Comparison of ENCODE assay signal across 23 cellular contexts in the genomic region with DNA sequence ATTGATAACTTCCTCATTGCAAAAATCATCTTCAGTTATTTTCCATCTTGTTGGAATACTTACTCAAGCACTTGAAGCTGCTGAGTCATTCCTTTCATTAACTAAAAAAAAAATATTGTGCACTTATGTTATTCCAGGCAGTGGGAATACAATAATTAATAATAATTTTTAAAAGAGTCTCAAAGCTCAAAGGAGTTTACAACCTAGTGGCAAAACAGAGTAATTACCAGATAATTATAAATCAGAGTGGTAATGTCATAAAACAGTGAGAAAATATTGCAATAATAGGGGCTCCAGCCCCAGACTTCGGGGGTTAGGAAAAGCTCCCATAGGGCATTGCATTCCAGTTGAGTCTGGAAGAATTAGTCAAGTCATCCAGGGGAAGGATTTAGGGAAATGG.
"Had no signal": no experiment of that assay in that cellular context is flagged by ENCODE, and none has a peak within 500 bp of the region (broad histone marks: within the 10 kb centered on the region; RNA-seq: fewer than 3 reads in every experiment).

No MANE protein-coding gene starts in this region.

- H3K36me3 Mint-ChIP-seq: activated CD4-positive, alpha-beta memory T cell treated with anti-CD3 and anti-CD28 coated beads for 36 hours; activated naive CD8-positive, alpha-beta T cell treated with anti-CD3 and anti-CD28 coated beads for 36 hours; immature natural killer cell; natural killer cell treated with Interleukin-12 subunit alpha and Interleukin-12 subunit beta and Interleukin-15 and Interleukin-18, amount 100 ng/mL, for 72 hours had no signal

- H3K4me1 ChIP-seq: left lung, psoas muscle, upper lobe of right lung had no signal

- H3K27ac ChIP-seq: hepatocyte, left lung, neutrophil, ovary, psoas muscle, upper lobe of right lung had no signal

- H3K36me3 ChIP-seq: left lung, neutrophil, ovary, upper lobe of right lung had no signal

- H3K27ac Mint-ChIP-seq: activated CD4-positive, alpha-beta memory T cell treated with anti-CD3 and anti-CD28 coated beads for 36 hours; activated naive CD8-positive, alpha-beta T cell treated with anti-CD3 and anti-CD28 coated beads for 36 hours; immature natural killer cell; natural killer cell treated with Interleukin-12 subunit alpha and Interleukin-12 subunit beta and Interleukin-15 and Interleukin-18, amount 100 ng/mL, for 72 hours had no signal

- H3K4me2 ChIP-seq: hepatocyte had no signal

- H3K4me3 ChIP-seq: hepatocyte, left lung, ovary, psoas muscle, upper lobe of right lung had no signal

- H3K4me3 Mint-ChIP-seq: activated CD4-positive, alpha-beta memory T cell treated with anti-CD3 and anti-CD28 coated beads for 36 hours; activated naive CD8-positive, alpha-beta T cell treated with anti-CD3 and anti-CD28 coated beads for 36 hours; immature natural killer cell; natural killer cell treated with Interleukin-12 subunit alpha and Interleukin-12 subunit beta and Interleukin-15 and Interleukin-18, amount 100 ng/mL, for 72 hours had no signal

- H3K4me1 Mint-ChIP-seq: activated naive CD8-positive, alpha-beta T cell treated with anti-CD3 and anti-CD28 coated beads for 36 hours; immature natural killer cell had no signal

- H3K27me3 ChIP-seq: hepatocyte, left lung, neutrophil, ovary, upper lobe of right lung had no signal

- ATAC-seq: left lung; natural killer cell treated with Interleukin-12 subunit alpha and Interleukin-12 subunit beta and Interleukin-15 and Interleukin-18, amount 100 ng/mL, for 72 hours; psoas muscle; right cardiac atrium; stimulated activated naive CD8-positive, alpha-beta T cell treated with anti-CD3 and anti-CD28 coated beads, Interleukin-15, Interleukin-2, amounts not matched to agents 100 U/mL and 50 U/mL, for 24 hours; upper lobe of right lung had no signal

- H2AFZ ChIP-seq: hepatocyte had no signal

- DNase-seq: activated CD4-positive, alpha-beta memory T cell treated with anti-CD3 and anti-CD28 coated beads for 36 hours; activated CD4-positive, alpha-beta T cell treated with anti-CD3 and anti-CD28 coated beads for 48 hours; activated naive CD4-positive, alpha-beta T cell treated with Interleukin-2 at 50 U/mL for 16 hours; activated naive CD8-positive, alpha-beta T cell treated with anti-CD3 and anti-CD28 coated beads for 36 hours; activated T-cell treated with anti-CD3 and anti-CD28 coated beads, Interleukin-2, amount 50 U/mL, for 48 hours; cortex of kidney; erythroblast; foreskin fibroblast; immature natural killer cell; kidney glomerular epithelial cell; left lung; midbrain; ovary; psoas muscle; right cardiac atrium; stimulated activated CD4-positive, alpha-beta T cell treated with anti-CD3 and anti-CD28 coated beads, Interleukin-12 subunit alpha, Interleukin-12 subunit beta, amount 100 ng/mL, for 4 hours; stimulated activated CD4-positive, alpha-beta T cell treated with anti-CD3 and anti-CD28 coated beads, Interleukin-4, amount 100 ng/mL, for 4 hours; stimulated activated naive CD8-positive, alpha-beta T cell treated with anti-CD3 and anti-CD28 coated beads, Interleukin-15, Interleukin-2, amounts not matched to agents 100 U/mL and 50 U/mL, for 24 hours; T1000; upper lobe of right lung had no signal

- H3K79me2 ChIP-seq: hepatocyte had no signal

- H3K9me3 ChIP-seq: left lung, neutrophil, ovary, psoas muscle, upper lobe of right lung had no signal

- H3K9me3 Mint-ChIP-seq: activated CD4-positive, alpha-beta memory T cell treated with anti-CD3 and anti-CD28 coated beads for 36 hours; activated naive CD8-positive, alpha-beta T cell treated with anti-CD3 and anti-CD28 coated beads for 36 hours had no signal

- H3K27me3 Mint-ChIP-seq: activated CD4-positive, alpha-beta memory T cell treated with anti-CD3 and anti-CD28 coated beads for 36 hours; activated naive CD8-positive, alpha-beta T cell treated with anti-CD3 and anti-CD28 coated beads for 36 hours; natural killer cell treated with Interleukin-12 subunit alpha and Interleukin-12 subunit beta and Interleukin-15 and Interleukin-18, amount 100 ng/mL, for 72 hours had no signal
